ENCODE assay signal across 9 cellular contexts in genomic region chr2:88170472-88170892, GRCh38. TPM values are rescaled to one million over a fixed set of nuclear protein-coding genes. Genes with fewer than 3 reads are reported as not detected.
DNase-seq lines count a peak whose midpoint lies in the region; ATAC-seq, FAIRE-seq and TF ChIP-seq lines count a peak whose summit lies in the region.
"Had no signal": no experiment of that assay in that cellular context is flagged by ENCODE, and none has a peak within 500 bp of the region (broad histone marks: within the 10 kb centered on the region; RNA-seq: fewer than 3 reads in every experiment).

No MANE protein-coding gene starts in this region.

- 1 to 5% (median 2%) methylated on average over 9 to 37 of the region's 37 CpGs for WGBS in heart left ventricle, 4 donors
- WGBS in psoas muscle, 3 donors, result 1 to 4% (median 1%) methylated on average over 19 to 37 of the region's 37 CpGs

- H3K36me3 Mint-ChIP-seq in activated CD8-positive, alpha-beta T cell treated with anti-CD3 and anti-CD28 coated beads for 36 hours (ENCODE audit: low read depth), result no peaks in the 10 kb centered on the region

- no peak for FAIRE-seq in GM12891 (lab: Jason Lieb, UNC)
- FAIRE-seq: A204.1 had no signal

- H3K27me3 Mint-ChIP-seq in activated CD8-positive, alpha-beta T cell treated with anti-CD3 and anti-CD28 coated beads for 36 hours, result peaks cover 12% of the 10 kb centered on the region

- H3K36me3 ChIP-seq in heart left ventricle (no peaks in the 10 kb centered on the region), psoas muscle (ENCODE audit: insufficient read depth in 1 of 2, low read depth in 1 of 2) (peaks cover 0 to 14% of the 10 kb centered on the region in 2 donors)

- peaks cover 2% of the 10 kb centered on the region for H3K4me1 Mint-ChIP-seq in activated CD8-positive, alpha-beta T cell treated with anti-CD3 and anti-CD28 coated beads for 36 hours (ENCODE audit: low read depth)

- POLR2A ChIA-PET in activated CD8-positive, alpha-beta T cell treated with anti-CD3 and anti-CD28 coated beads for 36 hours (lab: Charles Lee), result interaction anchor here (1.4 kb wide), 1 partner anchor 40 kb away, joined by 3 read pairs; no protein-coding TSS in a partner anchor

- TF ChIP-seq CTCF in activated CD8-positive, alpha-beta T cell treated with anti-CD3 and anti-CD28 coated beads for 36 hours (IDR thresholded peaks at IDR 0.05), result no peak
- peak in 1 of 12 donors; percentile 2 for TF ChIP-seq CTCF in heart left ventricle (IDR thresholded peaks at IDR 0.05)
- TF ChIP-seq CTCF in psoas muscle (IDR thresholded peaks at IDR 0.05), result no peak

- DNase-seq in DMS 273 (lab: John Stamatoyannopoulos, UW; ENCODE audit: unreplicated experiment) (peak; percentile 73), DMS 273 treated with DMSO at 0.1 percent for 48 hours (lab: John Stamatoyannopoulos, UW) (no peak), heart left ventricle (peak in 1 of 5 donors; percentile 53), psoas muscle (peak in 1 of 2 donors; percentile 69), GM12891 (ENCODE audit: insufficient read length, low spot score) (no peak)
- DNase-seq in activated CD8-positive, alpha-beta T cell treated with anti-CD3 and anti-CD28 coated beads for 36 hours, result no peak

- peak overlapping the region; percentile 37 to 81 (median 67) for H3K4me3 ChIP-seq in heart left ventricle
- H3K4me3 ChIP-seq in psoas muscle, result peak overlapping the region; percentile 85

- intact Hi-C loops in activated CD8-positive, alpha-beta T cell treated with anti-CD3 and anti-CD28 coated beads for 36 hours (cut with micrococcal nuclease), result no loop called here
- intact Hi-C loops in heart left ventricle (cut with DNase I), result no loop called here
- intact Hi-C loops in psoas muscle (cut with DNase I), result no loop called here

- no peaks in the 10 kb centered on the region for H3K27me3 ChIP-seq in heart left ventricle
- no peaks in the 10 kb centered on the region for H3K27me3 ChIP-seq in psoas muscle (ENCODE audit: insufficient read depth in 3 of 3, low read length in 2 of 3)

- H3K27ac ChIP-seq in heart left ventricle (peak overlapping the region in 11 of 12 donors; percentile 40 to 91 (median 83)), psoas muscle (peak overlapping the region; percentile 92)

- H3K27ac Mint-ChIP-seq in activated CD8-positive, alpha-beta T cell treated with anti-CD3 and anti-CD28 coated beads for 36 hours, result no peak overlapping the region

- peaks cover 0 to 20% (median 5%) of the 10 kb centered on the region in 12 donors for H3K4me1 ChIP-seq in heart left ventricle
- H3K4me1 ChIP-seq in psoas muscle, result peaks cover 26% of the 10 kb centered on the region

- H3K9me3 Mint-ChIP-seq in activated CD8-positive, alpha-beta T cell treated with anti-CD3 and anti-CD28 coated beads for 36 hours, result no peaks in the 10 kb centered on the region

- H3K9me3 ChIP-seq in heart left ventricle (peaks cover 0 to 8% (median 0%) of the 10 kb centered on the region in 12 donors), psoas muscle (no peaks in the 10 kb centered on the region)

- ATAC-seq in activated CD8-positive, alpha-beta T cell treated with anti-CD3 and anti-CD28 coated beads for 36 hours, result no peak
- peak in 3 of 4 donors; percentile 29 to 54 (median 41) for ATAC-seq in heart left ventricle
- ATAC-seq in psoas muscle, result peak; percentile 40 to 69 (median 58)
- ATAC-seq in HG03354 (IDR thresholded peaks at IDR 0.05; ENCODE audit: poor library complexity, severe bottlenecking, unreplicated experiment), result no peak
- ATAC-seq in GM19395 (IDR thresholded peaks at IDR 0.05; ENCODE audit: unreplicated experiment), result no peak

- TF ChIP-seq POLR2A in heart left ventricle (IDR thresholded peaks at IDR 0.05) (no peak), GM12891 (IDR thresholded peaks at IDR 0.05; ENCODE audit: low read depth, low read length) (no peak)

- CTCF ChIA-PET in activated CD8-positive, alpha-beta T cell treated with anti-CD3 and anti-CD28 coated beads for 36 hours (lab: Charles Lee), result interaction anchor here (1.3 to 2.5 kb wide), 2 partner anchors 110 kb away, joined by 7 to 23 read pairs; no protein-coding TSS in a partner anchor

- H3K4me3 Mint-ChIP-seq in activated CD8-positive, alpha-beta T cell treated with anti-CD3 and anti-CD28 coated beads for 36 hours, result peak overlapping the region; percentile 46

TF ChIP-seq in GM12891, 5 proteins besides CTCF, POLR2A, EP300 and RAD21:
- TF ChIP-seq POLR2AphosphoS5 (IDR thresholded peaks at IDR 0.05; ENCODE audit: low read depth, low read length), result no peak
- TF ChIP-seq POU2F2 (IDR thresholded peaks at IDR 0.05; ENCODE audit: low read depth, low read length), result no peak
- TF ChIP-seq SPI1 (IDR thresholded peaks at IDR 0.05; ENCODE audit: low read depth, low read length), result no peak
- TF ChIP-seq TAF1 (IDR thresholded peaks at IDR 0.05; ENCODE audit: low read depth, low read length), result no peak
- no peak for TF ChIP-seq PAX5 (IDR thresholded peaks at IDR 0.05; ENCODE audit: insufficient read depth, low read length, severe bottlenecking)

RNA-seq across cellular contexts. Expression of gene THNSL2, which starts 0.3 kb away (rescaled TPM):
- under 1 TPM in 1 of 2 experiments, not detected in 1; 0.38 TPM for total RNA-seq in activated CD8-positive, alpha-beta T cell treated with anti-CD3 and anti-CD28 coated beads for 36 hours
- total RNA-seq in heart left ventricle (10 to 100 TPM in 8 of 9 donors, 1 to 10 TPM in 1; 2.4 to 45.0 (median 17.0) TPM), psoas muscle (10 to 100 TPM; 49.6 to 71.7 (median 58.0) TPM)
- polyA plus RNA-seq in heart left ventricle (10 to 100 TPM in 1 of 2 donors, 1 to 10 TPM in 1; 9.6 to 19.7 TPM), psoas muscle (10 to 100 TPM; 12.4 to 50.2 (median 40.3) TPM)
- polyA plus RNA-seq in GM12891 (2012; ENCODE audit: low read depth, missing spikeins), result 1.0 TPM

RNA-seq across cellular contexts. Expression of gene FABP1, which starts 42.6 kb away (rescaled TPM):
- not detected for total RNA-seq in activated CD8-positive, alpha-beta T cell treated with anti-CD3 and anti-CD28 coated beads for 36 hours
- total RNA-seq in heart left ventricle, result not detected
- 1 to 10 TPM in 1 of 2 donors, under 1 TPM in 1; 0.99 to 1.2 TPM for polyA plus RNA-seq in heart left ventricle
- under 1 TPM in 3 of 4 donors, not detected in 1; 0.52 to 0.89 (median 0.65) TPM for total RNA-seq in psoas muscle
- polyA plus RNA-seq in psoas muscle, result 1 to 10 TPM in 2 of 3 donors, not detected in 1; 1.6 to 4.5 TPM
- polyA plus RNA-seq in GM12891 (2012; ENCODE audit: low read depth, missing spikeins), result not detected

Comparison
In these comparisons a context has a peak if more than half of its experiments do, and no peak if none do; other contexts are left out.
1. ATAC-seq: peak in heart left ventricle (3 of 4) and psoas muscle (4 of 4); none in activated CD8-positive, alpha-beta T cell treated with anti-CD3 and anti-CD28 coated beads for 36 hours (single experiment), HG03354 (single experiment) and GM19395 (single experiment).